ENCODE assay signal across 7 cellular contexts in the genomic region with DNA sequence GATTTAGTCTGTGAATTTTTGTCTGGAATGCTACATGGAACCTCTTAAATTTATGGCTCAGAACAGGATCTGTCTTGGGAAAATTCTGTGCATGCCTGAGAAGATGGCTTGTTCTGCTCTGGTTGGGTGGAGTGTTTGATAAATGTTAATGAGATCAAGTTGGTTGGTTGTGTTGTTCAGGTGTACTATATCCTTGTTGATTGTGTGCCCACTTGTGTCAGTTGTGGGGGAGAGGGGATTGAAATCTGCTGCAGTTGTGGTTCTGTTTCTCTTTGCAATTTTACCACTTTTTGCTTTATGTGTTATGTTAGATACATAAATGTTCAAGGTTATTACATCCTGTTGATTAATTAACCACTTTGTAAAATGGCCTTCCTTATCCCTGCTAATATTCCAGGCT. TPM values are rescaled to one million over a fixed set of nuclear protein-coding genes. Genes with fewer than 3 reads are reported as not detected.
"Had no signal": no experiment of that assay in that cellular context is flagged by ENCODE, and none has a peak within 500 bp of the region (broad histone marks: within the 10 kb centered on the region; RNA-seq: fewer than 3 reads in every experiment).

No MANE protein-coding gene starts in this region.

RNA-seq across cellular contexts. Expression of gene SPDYE6, which starts 13.8 kb away (rescaled TPM):
- total RNA-seq: GM23248, GM23338, H1, H4, H7, H9, HFFc6 had no signal
- polyA plus RNA-seq: GM23248, GM23338, H1 had no signal
